Comparison of ENCODE assay signal across 1 cellular context in the genomic region with DNA sequence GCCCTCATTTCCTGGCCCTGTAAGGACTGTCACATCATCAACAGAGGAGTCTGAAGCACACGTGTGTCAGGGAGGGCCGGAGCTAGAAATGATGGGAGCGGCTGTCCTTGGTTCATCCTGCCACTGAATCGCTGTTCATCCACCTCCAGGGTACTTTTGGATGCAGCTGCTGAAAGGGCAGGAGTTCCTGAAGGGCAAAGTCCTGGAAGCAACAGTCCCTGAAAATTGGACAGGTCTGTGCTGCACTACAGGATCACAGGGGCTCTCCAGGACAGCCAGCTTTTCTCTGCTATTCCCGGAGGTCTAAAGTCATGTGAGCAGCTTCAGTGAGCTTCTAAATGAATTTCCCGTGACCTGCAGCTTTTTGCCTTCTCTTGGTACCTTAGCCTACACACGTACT.
TF ChIP-seq lines count a peak whose summit lies in the region.

No MANE protein-coding gene starts in this region.

TF ChIP-seq in HepG2, 621 proteins besides CTCF, POLR2A, EP300 and RAD21:
- no peak for TF ChIP-seq HMG20A (CRISPR knock-in tag; IDR thresholded peaks at IDR 0.05; ENCODE audit: borderline replicate concordance)
- TF ChIP-seq, protein P1, sequence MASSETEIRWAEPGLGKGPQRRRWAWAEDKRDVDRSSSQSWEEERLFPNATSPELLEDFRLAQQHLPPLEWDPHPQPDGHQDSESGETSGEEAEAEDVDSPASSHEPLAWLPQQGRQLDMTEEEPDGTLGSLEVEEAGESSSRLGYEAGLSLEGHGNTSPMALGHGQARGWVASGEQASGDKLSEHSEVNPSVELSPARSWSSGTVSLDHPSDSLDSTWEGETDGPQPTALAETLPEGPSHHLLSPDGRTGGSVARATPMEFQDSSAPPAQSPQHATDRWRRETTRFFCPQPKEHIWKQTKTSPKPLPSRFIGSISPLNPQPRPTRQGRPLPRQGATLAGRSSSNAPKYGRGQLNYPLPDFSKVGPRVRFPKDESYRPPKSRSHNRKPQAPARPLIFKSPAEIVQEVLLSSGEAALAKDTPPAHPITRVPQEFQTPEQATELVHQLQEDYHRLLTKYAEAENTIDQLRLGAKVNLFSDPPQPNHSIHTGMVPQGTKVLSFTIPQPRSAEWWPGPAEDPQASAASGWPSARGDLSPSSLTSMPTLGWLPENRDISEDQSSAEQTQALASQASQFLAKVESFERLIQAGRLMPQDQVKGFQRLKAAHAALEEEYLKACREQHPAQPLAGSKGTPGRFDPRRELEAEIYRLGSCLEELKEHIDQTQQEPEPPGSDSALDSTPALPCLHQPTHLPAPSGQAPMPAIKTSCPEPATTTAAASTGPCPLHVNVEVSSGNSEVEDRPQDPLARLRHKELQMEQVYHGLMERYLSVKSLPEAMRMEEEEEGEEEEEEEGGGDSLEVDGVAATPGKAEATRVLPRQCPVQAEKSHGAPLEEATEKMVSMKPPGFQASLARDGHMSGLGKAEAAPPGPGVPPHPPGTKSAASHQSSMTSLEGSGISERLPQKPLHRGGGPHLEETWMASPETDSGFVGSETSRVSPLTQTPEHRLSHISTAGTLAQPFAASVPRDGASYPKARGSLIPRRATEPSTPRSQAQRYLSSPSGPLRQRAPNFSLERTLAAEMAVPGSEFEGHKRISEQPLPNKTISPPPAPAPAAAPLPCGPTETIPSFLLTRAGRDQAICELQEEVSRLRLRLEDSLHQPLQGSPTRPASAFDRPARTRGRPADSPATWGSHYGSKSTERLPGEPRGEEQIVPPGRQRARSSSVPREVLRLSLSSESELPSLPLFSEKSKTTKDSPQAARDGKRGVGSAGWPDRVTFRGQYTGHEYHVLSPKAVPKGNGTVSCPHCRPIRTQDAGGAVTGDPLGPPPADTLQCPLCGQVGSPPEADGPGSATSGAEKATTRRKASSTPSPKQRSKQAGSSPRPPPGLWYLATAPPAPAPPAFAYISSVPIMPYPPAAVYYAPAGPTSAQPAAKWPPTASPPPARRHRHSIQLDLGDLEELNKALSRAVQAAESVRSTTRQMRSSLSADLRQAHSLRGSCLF (CRISPR knock-in tag; IDR thresholded peaks at IDR 0.05; ENCODE audit: borderline replicate concordance), result no peak
- TF ChIP-seq, protein P2, sequence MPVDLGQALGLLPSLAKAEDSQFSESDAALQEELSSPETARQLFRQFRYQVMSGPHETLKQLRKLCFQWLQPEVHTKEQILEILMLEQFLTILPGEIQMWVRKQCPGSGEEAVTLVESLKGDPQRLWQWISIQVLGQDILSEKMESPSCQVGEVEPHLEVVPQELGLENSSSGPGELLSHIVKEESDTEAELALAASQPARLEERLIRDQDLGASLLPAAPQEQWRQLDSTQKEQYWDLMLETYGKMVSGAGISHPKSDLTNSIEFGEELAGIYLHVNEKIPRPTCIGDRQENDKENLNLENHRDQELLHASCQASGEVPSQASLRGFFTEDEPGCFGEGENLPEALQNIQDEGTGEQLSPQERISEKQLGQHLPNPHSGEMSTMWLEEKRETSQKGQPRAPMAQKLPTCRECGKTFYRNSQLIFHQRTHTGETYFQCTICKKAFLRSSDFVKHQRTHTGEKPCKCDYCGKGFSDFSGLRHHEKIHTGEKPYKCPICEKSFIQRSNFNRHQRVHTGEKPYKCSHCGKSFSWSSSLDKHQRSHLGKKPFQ (CRISPR knock-in tag; IDR thresholded peaks at IDR 0.05; ENCODE audit: insufficient replicate concordance), result no peak
- peak; percentile 39; the same call in 1 of the 2 replicates for TF ChIP-seq HNF4A (CRISPR knock-in tag; IDR thresholded peaks at IDR 0.05)
- no peak for TF ChIP-seq POLR2G (IDR thresholded peaks at IDR 0.05; ENCODE audit: low read depth, low read length)
- no peak for TF ChIP-seq RCOR2 (CRISPR knock-in tag; IDR thresholded peaks at IDR 0.05)
